In genomic region chr22:44583076-44583760, GRCh38 we compare ENCODE assay signal across 15 cellular contexts.
DNase-seq lines count a peak whose midpoint lies in the region; ATAC-seq, FAIRE-seq and TF ChIP-seq lines count a peak whose summit lies in the region.
"Had no signal": no experiment of that assay in that cellular context is flagged by ENCODE, and none has a peak within 500 bp of the region (broad histone marks: within the 10 kb centered on the region; RNA-seq: fewer than 3 reads in every experiment).

No MANE protein-coding gene starts in this region.

- DNase-seq in cardiac septum (ENCODE audit: low spot score) (peak; percentile 66), heart right ventricle (no peak), WERI-Rb-1 (peak; percentile 6), hepatic stellate cell (ENCODE audit: low spot score) (peak; percentile 79), urothelium cell line (ENCODE audit: low spot score) (peak; percentile 30), NCI-H748 treated with DMSO at 0.1 percent for 48 hours (lab: John Stamatoyannopoulos, UW) (no peak), putamen (ENCODE audit: low spot score) (no peak)
- DNase-seq: DND-41; SK-N-SH; stimulated activated CD4-positive, alpha-beta T cell treated with anti-CD3 and anti-CD28 coated beads, Interleukin-1b, Interleukin-23, amount 100 ng/mL, for 48 hours had no signal

- ATAC-seq in heart right ventricle, result no peak
- ATAC-seq in GM19463 (IDR thresholded peaks at IDR 0.05; ENCODE audit: unreplicated experiment), result no peak
- ATAC-seq: GM12878 had no signal

- 40 to 65% methylated on average over 15 of the region's 15 CpGs for WGBS in heart right ventricle, 2 donors

- peaks cover 0 to 16% (median 6%) of the 10 kb centered on the region in 7 donors for H3K27me3 ChIP-seq in heart right ventricle
- no peaks in the 10 kb centered on the region for H3K27me3 ChIP-seq in WERI-Rb-1 (ENCODE audit: insufficient read depth, low read depth, severe bottlenecking)

- no peak for FAIRE-seq in urothelium cell line (lab: Jason Lieb, UNC)
- FAIRE-seq: GM12878, GM19239 had no signal

- H3K9me3 ChIP-seq in heart right ventricle (no peaks in the 10 kb centered on the region), WERI-Rb-1 (ENCODE audit: severe bottlenecking) (no peaks in the 10 kb centered on the region)
- H3K9me3 ChIP-seq: prostate gland, SK-N-SH had no signal

- H3K27ac ChIP-seq in heart right ventricle, result no peak overlapping the region
- no peak overlapping the region for H3K27ac ChIP-seq in WERI-Rb-1
- H3K27ac ChIP-seq: prostate gland had no signal

- TF ChIP-seq CTCF in heart right ventricle (IDR thresholded peaks at IDR 0.05) (no peak), WERI-Rb-1 (IDR thresholded peaks at IDR 0.05; ENCODE audit: low read depth, low read length) (no peak)

- H3K4me1 ChIP-seq in heart right ventricle, result no peaks in the 10 kb centered on the region
- H3K4me1 ChIP-seq: prostate gland had no signal

- H3K36me3 ChIP-seq in heart right ventricle, result no peaks in the 10 kb centered on the region
- H3K36me3 ChIP-seq in WERI-Rb-1, result no peaks in the 10 kb centered on the region
- H3K36me3 ChIP-seq: prostate gland had no signal

- no peak overlapping the region for H3K4me3 ChIP-seq in heart right ventricle
- no peak overlapping the region for H3K4me3 ChIP-seq in WERI-Rb-1 (ENCODE audit: low read depth, low read length)
- H3K4me3 ChIP-seq: GM12878, GM23338, prostate gland had no signal

- intact Hi-C loops in cardiac septum (cut with DNase I), result no loop called here
- intact Hi-C loops in heart right ventricle (cut with DNase I), result no loop called here

Comparison
In these comparisons a context has a peak if more than half of its experiments do, and no peak if none do; other contexts are left out.
1. DNase-seq: peak in cardiac septum (single experiment), WERI-Rb-1 (single experiment), hepatic stellate cell (single experiment) and urothelium cell line (single experiment); none in heart right ventricle (0 of 2), NCI-H748 treated with DMSO at 0.1 percent for 48 hours (single experiment) and putamen (single experiment).